Comparison of ENCODE assay signal across 1 cellular context in genomic region chr12:113105606-113106271, GRCh38.
TF ChIP-seq lines count a peak whose summit lies in the region.

No MANE protein-coding gene starts in this region.

TF ChIP-seq in SK-N-SH, 30 proteins besides CTCF, POLR2A, EP300 and RAD21 (continued from another document):
- no peak for TF ChIP-seq USF2 (IDR thresholded peaks at IDR 0.05; ENCODE audit: borderline replicate concordance, low read depth, low read length)
